In genomic region chr12:106142591-106143261, GRCh38 we compare ENCODE assay signal across 1 cellular context.
TF ChIP-seq lines count a peak whose summit lies in the region.

No MANE protein-coding gene starts in this region.

TF ChIP-seq in GM23338, 12 proteins besides CTCF, POLR2A, EP300 and RAD21 (continued from another document):
- TF ChIP-seq ZNF462 (CRISPR knock-in tag; IDR thresholded peaks at IDR 0.05) (no peak), ETS1 (IDR thresholded peaks at IDR 0.05) (no peak), NANOG (IDR thresholded peaks at IDR 0.05; ENCODE audit: borderline replicate concordance) (no peak), REST (IDR thresholded peaks at IDR 0.05; ENCODE audit: unreplicated experiment) (no peak), CREB1 (CRISPR knock-in tag; IDR thresholded peaks at IDR 0.05; ENCODE audit: low read depth) (no peak), STAT1 (IDR thresholded peaks at IDR 0.05; ENCODE audit: unreplicated experiment) (no peak), EZH2phosphoT487 (IDR thresholded peaks at IDR 0.05; ENCODE audit: unreplicated experiment) (no peak)
